ENCODE assay signal across 8 cellular contexts in the genomic region with DNA sequence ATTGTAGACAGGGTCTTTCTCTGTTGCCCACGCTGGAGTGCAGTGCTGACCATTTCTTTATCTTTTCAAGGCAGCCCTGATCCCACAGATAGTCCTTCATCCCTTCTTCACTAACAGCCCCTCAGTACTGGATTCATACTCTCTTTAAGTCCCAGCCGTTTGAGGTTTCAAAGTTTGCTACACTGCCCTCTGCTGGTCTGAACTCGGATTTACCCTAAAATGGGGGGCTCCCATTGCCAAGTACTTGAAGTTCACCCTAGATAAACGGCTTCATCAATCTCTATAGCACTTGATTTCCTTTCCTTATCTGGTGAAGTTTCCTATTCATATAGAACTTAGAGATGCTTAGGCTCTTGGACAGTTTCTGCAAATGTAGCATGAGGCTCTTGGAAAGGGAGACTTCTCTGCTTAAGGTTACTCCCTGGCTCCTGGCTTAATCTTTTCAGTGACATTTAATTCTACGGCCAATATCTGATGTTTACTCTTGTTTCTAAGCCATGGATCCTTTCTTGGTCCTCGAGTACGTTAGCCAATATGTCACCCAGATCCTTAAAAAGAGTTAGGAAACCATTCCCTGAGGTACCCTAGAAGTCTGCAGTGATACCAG. TPM values are rescaled to one million over a fixed set of nuclear protein-coding genes. Genes with fewer than 3 reads are reported as not detected.
DNase-seq lines count a peak whose midpoint lies in the region; ATAC-seq and TF ChIP-seq lines count a peak whose summit lies in the region.

No MANE protein-coding gene starts in this region.

- POLR2A ChIA-PET in activated CD4-positive, alpha-beta T cell treated with anti-CD3 and anti-CD28 coated beads, Interleukin-2, amount 10 ng/mL, durations not matched to agents 7 days and 5 days (lab: Charles Lee), result no interaction called here
- POLR2A ChIA-PET in naive thymus-derived CD4-positive, alpha-beta T cell (lab: Charles Lee), result no interaction called here

- H3K9me3 Mint-ChIP-seq in activated CD4-positive, alpha-beta T cell treated with anti-CD3 and anti-CD28 coated beads, Interleukin-2, amount 10 ng/mL, durations not matched to agents 7 days and 5 days, result no peaks in the 10 kb centered on the region
- peaks cover 0 to 5% (median 2%) of the 10 kb centered on the region in 11 donors for H3K9me3 Mint-ChIP-seq in naive thymus-derived CD4-positive, alpha-beta T cell

- H3K4me1 ChIP-seq in naive thymus-derived CD4-positive, alpha-beta T cell (ENCODE audit: control insufficient read depth in 2 of 2, insufficient read depth in 2 of 2, low read length in 2 of 2), result no peaks in the 10 kb centered on the region
- no peaks in the 10 kb centered on the region for H3K4me1 ChIP-seq in stomach

- no peak overlapping the region for H3K4me3 Mint-ChIP-seq in activated CD4-positive, alpha-beta T cell treated with anti-CD3 and anti-CD28 coated beads, Interleukin-2, amount 10 ng/mL, durations not matched to agents 7 days and 5 days
- no peak overlapping the region for H3K4me3 Mint-ChIP-seq in naive thymus-derived CD4-positive, alpha-beta T cell

- H3K27ac ChIP-seq in naive thymus-derived CD4-positive, alpha-beta T cell (ENCODE audit: low read depth, low read length), result no peak overlapping the region
- no peak overlapping the region for H3K27ac ChIP-seq in stomach

- ATAC-seq in HG02759 (IDR thresholded peaks at IDR 0.05; ENCODE audit: unreplicated experiment), result peak; percentile 69
- peak; percentile 85 for ATAC-seq in naive thymus-derived CD4-positive, alpha-beta T cell

- H3K9me3 ChIP-seq in naive thymus-derived CD4-positive, alpha-beta T cell (ENCODE audit: control insufficient read depth in 2 of 3, low read length in 3 of 3), result no peaks in the 10 kb centered on the region
- peaks cover 0 to 3% (median 0%) of the 10 kb centered on the region in 4 donors for H3K9me3 ChIP-seq in stomach

- CTCF ChIA-PET in activated CD4-positive, alpha-beta T cell treated with anti-CD3 and anti-CD28 coated beads, Interleukin-2, amount 10 ng/mL, durations not matched to agents 7 days and 5 days (lab: Charles Lee), result no interaction called here
- CTCF ChIA-PET in naive thymus-derived CD4-positive, alpha-beta T cell (lab: Charles Lee), result interaction anchor here (0.8 to 3.1 kb wide), 2 partner anchors 335 to 336 kb away, joined by 4 to 15 read pairs; no protein-coding TSS in a partner anchor

- intact Hi-C loops in naive thymus-derived CD4-positive, alpha-beta T cell (cut with micrococcal nuclease), result loop anchor here (1.0 to 5.0 kb wide), 4 partner anchors 63 to 637 kb away; no protein-coding TSS in a partner anchor
- intact Hi-C loops in stomach (cut with DNase I; ENCODE audit: low total_unique reads), result no loop called here

- no peak for TF ChIP-seq POLR2A in stomach (IDR thresholded peaks at IDR 0.05)

- no peak overlapping the region for H3K4me3 ChIP-seq in naive thymus-derived CD4-positive, alpha-beta T cell (ENCODE audit: low read length)
- no peak overlapping the region for H3K4me3 ChIP-seq in stomach

- peak in 5 of 7 experiments; percentile 45 to 62 (median 54) for TF ChIP-seq CTCF in stomach (IDR thresholded peaks at IDR 0.05)

- H3K36me3 Mint-ChIP-seq in activated CD4-positive, alpha-beta T cell treated with anti-CD3 and anti-CD28 coated beads, Interleukin-2, amount 10 ng/mL, durations not matched to agents 7 days and 5 days (ENCODE audit: low read depth), result no peaks in the 10 kb centered on the region
- no peaks in the 10 kb centered on the region for H3K36me3 Mint-ChIP-seq in naive thymus-derived CD4-positive, alpha-beta T cell

- no peaks in the 10 kb centered on the region for H3K36me3 ChIP-seq in naive thymus-derived CD4-positive, alpha-beta T cell (ENCODE audit: control insufficient read depth in 2 of 3, insufficient read depth in 3 of 3, low read length in 3 of 3)
- no peaks in the 10 kb centered on the region for H3K36me3 ChIP-seq in stomach

- no peaks in the 10 kb centered on the region for H3K27me3 ChIP-seq in naive thymus-derived CD4-positive, alpha-beta T cell (ENCODE audit: control insufficient read depth in 2 of 2, insufficient read depth in 2 of 2, low read length in 2 of 2)
- no peaks in the 10 kb centered on the region for H3K27me3 ChIP-seq in stomach

- DNase-seq in GDM1 (lab: John Stamatoyannopoulos, UW) (peak; percentile 38), NCI-H524 treated with DMSO at 0.1 percent for 48 hours (lab: John Stamatoyannopoulos, UW) (peak; percentile 25), stomach (peak; percentile 60), NCI-H187 (lab: John Stamatoyannopoulos, UW) (no peak)
- peak; percentile 63 for DNase-seq in activated CD4-positive, alpha-beta T cell treated with anti-CD3 and anti-CD28 coated beads, Interleukin-2, amount 10 ng/mL, durations not matched to agents 7 days and 5 days
- peak; percentile 39 for DNase-seq in effector CD4-positive, alpha-beta T cell
- DNase-seq in naive thymus-derived CD4-positive, alpha-beta T cell, result peak; percentile 11 to 62 (median 45)

- 6 to 12% (median 8%) methylated on average over 7 of the region's 7 CpGs for WGBS in stomach, 5 donors

- H3K27ac Mint-ChIP-seq in activated CD4-positive, alpha-beta T cell treated with anti-CD3 and anti-CD28 coated beads, Interleukin-2, amount 10 ng/mL, durations not matched to agents 7 days and 5 days, result no peak overlapping the region
- no peak overlapping the region for H3K27ac Mint-ChIP-seq in naive thymus-derived CD4-positive, alpha-beta T cell

- no peaks in the 10 kb centered on the region for H3K4me1 Mint-ChIP-seq in activated CD4-positive, alpha-beta T cell treated with anti-CD3 and anti-CD28 coated beads, Interleukin-2, amount 10 ng/mL, durations not matched to agents 7 days and 5 days
- H3K4me1 Mint-ChIP-seq in naive thymus-derived CD4-positive, alpha-beta T cell, result peaks cover 0 to 3% (median 0%) of the 10 kb centered on the region in 7 donors

- peaks cover 7% of the 10 kb centered on the region for H3K27me3 Mint-ChIP-seq in activated CD4-positive, alpha-beta T cell treated with anti-CD3 and anti-CD28 coated beads, Interleukin-2, amount 10 ng/mL, durations not matched to agents 7 days and 5 days
- H3K27me3 Mint-ChIP-seq in naive thymus-derived CD4-positive, alpha-beta T cell, result peaks cover 0 to 18% (median 4%) of the 10 kb centered on the region in 5 donors

- no peak for TF ChIP-seq EP300 in stomach (IDR thresholded peaks at IDR 0.05)

RNA-seq across cellular contexts. Expression of a gene that starts 21.4 kb away (rescaled TPM):
- total RNA-seq in activated CD4-positive, alpha-beta T cell treated with anti-CD3 and anti-CD28 coated beads, Interleukin-2, amount 10 ng/mL, durations not matched to agents 7 days and 5 days, result 10 to 100 TPM; 42.1 to 47.0 TPM
- total RNA-seq in naive thymus-derived CD4-positive, alpha-beta T cell, result 10 to 100 TPM; 22.2 to 46.7 (median 32.1) TPM
- polyA plus RNA-seq in naive thymus-derived CD4-positive, alpha-beta T cell, result 10 to 100 TPM; 40.0 to 51.1 TPM
- 10 to 100 TPM; 12.8 to 53.3 (median 37.1) TPM for total RNA-seq in stomach
- polyA plus RNA-seq in stomach, result 10 to 100 TPM; 11.0 to 17.9 (median 13.2) TPM

Comparison
In these comparisons a context has a peak if more than half of its experiments do, and no peak if none do; other contexts are left out.
1. DNase-seq: peak in GDM1 (single experiment), NCI-H524 treated with DMSO at 0.1 percent for 48 hours (single experiment), activated CD4-positive, alpha-beta T cell treated with anti-CD3 and anti-CD28 coated beads, Interleukin-2, amount 10 ng/mL, durations not matched to agents 7 days and 5 days (single experiment), effector CD4-positive, alpha-beta T cell (single experiment), naive thymus-derived CD4-positive, alpha-beta T cell (9 of 9) and stomach (single experiment); none in NCI-H187 (0 of 2).